8 cellular contexts compared by ENCODE assay signal in genomic region chr13:51644649-51645048, GRCh38.
DNase-seq lines count a peak whose midpoint lies in the region; ATAC-seq and TF ChIP-seq lines count a peak whose summit lies in the region.

No MANE protein-coding gene starts in this region.

- no peaks in the 10 kb centered on the region for H3K36me3 ChIP-seq in adipocyte (ENCODE audit: control insufficient read depth, insufficient read depth, low read length, severe bottlenecking)

- no peak overlapping the region for H3K4me3 Mint-ChIP-seq in progenitor cell of endocrine pancreas (ENCODE audit: low read depth)

- peaks cover 39% of the 10 kb centered on the region for H3K4me1 ChIP-seq in adipocyte (ENCODE audit: control insufficient read depth, insufficient read depth, low read length)

- no peak for TF ChIP-seq CTCF in progenitor cell of endocrine pancreas (IDR thresholded peaks at IDR 0.05; ENCODE audit: unreplicated experiment)

- no peaks in the 10 kb centered on the region for H3K27me3 Mint-ChIP-seq in progenitor cell of endocrine pancreas

- no peaks in the 10 kb centered on the region for H3K27me3 ChIP-seq in adipocyte (replicated peaks; ENCODE audit: control insufficient read depth, insufficient read depth, low read length)

- peak overlapping the region; percentile 44 for H3K4me3 ChIP-seq in adipocyte (ENCODE audit: low read length)

- no peaks in the 10 kb centered on the region for H3K9me3 Mint-ChIP-seq in progenitor cell of endocrine pancreas (ENCODE audit: low read depth)

- H3K9ac ChIP-seq in adipocyte (ENCODE audit: low read length): no peak overlapping the region

- peak; percentile 28 for DNase-seq in AG08395 (ENCODE audit: low spot score)
- peak; percentile 39 for DNase-seq in adipocyte (ENCODE audit: low read depth)
- DNase-seq in kidney glomerular epithelial cell (lab: John Stamatoyannopoulos, UW): peak; percentile 57
- DNase-seq in dedifferentiated amniotic fluid mesenchymal stem cell (ENCODE audit: extremely low spot score): no peak
- DNase-seq in progenitor cell of endocrine pancreas (ENCODE audit: low spot score, unreplicated experiment): no peak
- no peak for DNase-seq in NCI-H1436 treated with DMSO at 0.1 percent for 48 hours (lab: John Stamatoyannopoulos, UW)
- no peak for DNase-seq in NCI-H2081 treated with DMSO at 0.1 percent for 48 hours (lab: John Stamatoyannopoulos, UW)

- peak; percentile 36 for ATAC-seq in HG03354 (IDR thresholded peaks at IDR 0.05; ENCODE audit: poor library complexity, severe bottlenecking, unreplicated experiment)

- peaks cover 27% of the 10 kb centered on the region for H3K4me1 Mint-ChIP-seq in progenitor cell of endocrine pancreas (ENCODE audit: low read depth)

- no peaks in the 10 kb centered on the region for H3K9me3 ChIP-seq in adipocyte (ENCODE audit: control insufficient read depth, low read length)

- H3K27ac Mint-ChIP-seq in progenitor cell of endocrine pancreas: no peak overlapping the region

- H3K36me3 Mint-ChIP-seq in progenitor cell of endocrine pancreas (ENCODE audit: insufficient read depth): peaks cover 2% of the 10 kb centered on the region

Comparison
In these comparisons a context has a peak if more than half of its experiments do, and no peak if none do; other contexts are left out.
1. DNase-seq: peak in AG08395 (single experiment), adipocyte (single experiment) and kidney glomerular epithelial cell (single experiment); none in dedifferentiated amniotic fluid mesenchymal stem cell (single experiment), progenitor cell of endocrine pancreas (single experiment), NCI-H1436 treated with DMSO at 0.1 percent for 48 hours (single experiment) and NCI-H2081 treated with DMSO at 0.1 percent for 48 hours (single experiment).